Comparison of ENCODE assay signal across 27 cellular contexts in genomic region chr9:34998266-34998665, GRCh38. TPM values are rescaled to one million over a fixed set of nuclear protein-coding genes. Genes with fewer than 3 reads are reported as not detected.
A peak's percentile ranks its signal among the peaks of the same experiment; 100 is the strongest.
DNase-seq lines count a peak whose midpoint lies in the region; TF ChIP-seq lines count a peak whose summit lies in the region.
"Had no signal": no experiment of that assay in that cellular context is flagged by ENCODE, and none has a peak within 500 bp of the region (broad histone marks: within the 10 kb centered on the region; RNA-seq: fewer than 3 reads in every experiment).

No MANE protein-coding gene starts in this region.

- H3K79me2 ChIP-seq in smooth muscle cell (ENCODE audit: low read depth), result no peaks in the 10 kb centered on the region
- H3K79me2 ChIP-seq: parathyroid adenoma had no signal

- H3K4me1 Mint-ChIP-seq in glutamatergic neuron (ENCODE audit: low read depth, unreplicated experiment), result peaks cover 20% of the 10 kb centered on the region
- H3K4me1 Mint-ChIP-seq: immature natural killer cell, natural killer cell had no signal

- H3K36me3 ChIP-seq in HUES48 (ENCODE audit: control insufficient read depth, insufficient read depth, low read length) (peaks cover 40% of the 10 kb centered on the region), smooth muscle cell (ENCODE audit: low read depth) (no peaks in the 10 kb centered on the region)
- H3K36me3 ChIP-seq: right lobe of liver had no signal

- H3K27me3 Mint-ChIP-seq in glutamatergic neuron (ENCODE audit: unreplicated experiment), result peaks cover 12% of the 10 kb centered on the region
- H3K27me3 Mint-ChIP-seq: activated CD8-positive, alpha-beta memory T cell treated with anti-CD3 and anti-CD28 coated beads, Interleukin-2, amount 10 ng/mL, durations not matched to agents 7 days and 5 days; activated naive CD8-positive, alpha-beta T cell had no signal

- 92% methylated on average over 3 of the region's 3 CpGs for WGBS in smooth muscle cell (ENCODE audit: low lambda C conversion rate)

- H3K9me3 Mint-ChIP-seq in glutamatergic neuron (ENCODE audit: unreplicated experiment), result peaks cover 7% of the 10 kb centered on the region
- H3K9me3 Mint-ChIP-seq: H9, immature natural killer cell, mesothelial cell of epicardium, natural killer cell had no signal

- peaks cover 27% of the 10 kb centered on the region for H3F3A ChIP-seq in smooth muscle cell (ENCODE audit: low read depth)

- H3K4me1 ChIP-seq in HUES48 (ENCODE audit: control insufficient read depth, insufficient read depth, low read length), result peaks cover 26% of the 10 kb centered on the region
- H3K4me1 ChIP-seq in smooth muscle cell (ENCODE audit: low read depth), result peaks cover 27% of the 10 kb centered on the region
- H3K4me1 ChIP-seq: parathyroid adenoma had no signal

- peak; percentile 0 for DNase-seq in GM03348 (ENCODE audit: low spot score)
- DNase-seq in glutamatergic neuron, result no peak
- no peak for DNase-seq in smooth muscle cell (lab: John Stamatoyannopoulos, UW; ENCODE audit: unreplicated experiment)
- DNase-seq in nucleus accumbens (lab: John Stamatoyannopoulos, UW), result no peak
- DNase-seq in hypothalamus (lab: John Stamatoyannopoulos, UW), result no peak
- DNase-seq in LoVo (ENCODE audit: low spot score), result no peak
- DNase-seq: activated CD4-positive, alpha-beta T cell treated with anti-CD3 and anti-CD28 coated beads for 48 hours; activated CD8-positive, alpha-beta memory T cell treated with anti-CD3 and anti-CD28 coated beads, Interleukin-2, amount 10 ng/mL, durations not matched to agents 7 days and 5 days; Calu3; H9; immature natural killer cell; natural killer cell; NCI-H187; NCI-H774; RPMI8226; stimulated activated CD4-positive, alpha-beta T cell treated with anti-CD3 and anti-CD28 coated beads, Interleukin-15, amount 100 ng/mL, for 24 hours; T-helper 2 cell had no signal

- H4K20me1 ChIP-seq in smooth muscle cell (ENCODE audit: low read depth), result peaks cover 9% of the 10 kb centered on the region

- peak overlapping the region; percentile 12 for H3K27ac Mint-ChIP-seq in glutamatergic neuron (ENCODE audit: unreplicated experiment)
- H3K27ac Mint-ChIP-seq: activated CD8-positive, alpha-beta memory T cell treated with anti-CD3 and anti-CD28 coated beads, Interleukin-2, amount 10 ng/mL, durations not matched to agents 7 days and 5 days; activated naive CD8-positive, alpha-beta T cell; immature natural killer cell; mesothelial cell of epicardium; natural killer cell had no signal

- H3K9ac ChIP-seq in HUES48 (ENCODE audit: low read depth, low read length), result no peak overlapping the region
- no peak overlapping the region for H3K9ac ChIP-seq in smooth muscle cell (ENCODE audit: low read depth)
- H3K9ac ChIP-seq: KMS-11, parathyroid adenoma, SK-N-SH had no signal

- no peaks in the 10 kb centered on the region for H3K27me3 ChIP-seq in HUES48 (ENCODE audit: control insufficient read depth, insufficient read depth, low read length)
- no peaks in the 10 kb centered on the region for H3K27me3 ChIP-seq in smooth muscle cell (ENCODE audit: low read depth)
- H3K27me3 ChIP-seq: right lobe of liver had no signal

- TF ChIP-seq CTCF in glutamatergic neuron (IDR thresholded peaks at IDR 0.05; ENCODE audit: partially characterized antibody, unreplicated experiment), result no peak
- no peak for TF ChIP-seq CTCF in smooth muscle cell (IDR thresholded peaks at IDR 0.05; ENCODE audit: borderline replicate concordance, insufficient read depth, poor library complexity, severe bottlenecking)

- H2AFZ ChIP-seq in smooth muscle cell (ENCODE audit: low read depth), result no peak overlapping the region
- H2AFZ ChIP-seq: parathyroid adenoma had no signal

- peaks cover 6% of the 10 kb centered on the region for H3K36me3 Mint-ChIP-seq in glutamatergic neuron (ENCODE audit: unreplicated experiment)
- H3K36me3 Mint-ChIP-seq: activated CD8-positive, alpha-beta memory T cell treated with anti-CD3 and anti-CD28 coated beads, Interleukin-2, amount 10 ng/mL, durations not matched to agents 7 days and 5 days; immature natural killer cell; natural killer cell had no signal

- H3K9me3 ChIP-seq in HUES48 (ENCODE audit: control insufficient read depth, insufficient read depth, low read length), result no peaks in the 10 kb centered on the region
- H3K9me3 ChIP-seq in smooth muscle cell (replicated peaks; ENCODE audit: low read depth), result no peaks in the 10 kb centered on the region
- H3K9me3 ChIP-seq: right lobe of liver, SK-N-SH had no signal

- H3K4me2 ChIP-seq in smooth muscle cell, result no peak overlapping the region
- H3K4me2 ChIP-seq: KMS-11, SK-N-SH had no signal

- no peak overlapping the region for H3K4me3 ChIP-seq in HUES48 (ENCODE audit: low read depth, low read length)
- no peak overlapping the region for H3K4me3 ChIP-seq in smooth muscle cell
- H3K4me3 ChIP-seq: right lobe of liver had no signal

- no peak overlapping the region for H3K4me3 Mint-ChIP-seq in glutamatergic neuron (ENCODE audit: unreplicated experiment)
- H3K4me3 Mint-ChIP-seq: activated CD8-positive, alpha-beta memory T cell treated with anti-CD3 and anti-CD28 coated beads, Interleukin-2, amount 10 ng/mL, durations not matched to agents 7 days and 5 days; activated naive CD8-positive, alpha-beta T cell; H9; immature natural killer cell; mesothelial cell of epicardium; natural killer cell had no signal

- H3K27ac ChIP-seq in HUES48 (ENCODE audit: low read depth, low read length) (peak overlapping the region; percentile 50), smooth muscle cell (ENCODE audit: low read depth) (peak overlapping the region; percentile 100)
- H3K27ac ChIP-seq: C4-2B, KMS-11, parathyroid adenoma had no signal

RNA-seq across cellular contexts. Expression of gene DNAJB5, which starts 8.7 kb away (rescaled TPM):
- total RNA-seq in glutamatergic neuron (ENCODE audit: unreplicated experiment) (137 TPM), smooth muscle cell (26.8 and 29.6 TPM in 2 replicates)
- polyA plus RNA-seq in smooth muscle cell, result 28.4 and 30.5 TPM in 2 replicates

RNA-seq across cellular contexts. Expression of gene PHF24, which starts 40.2 kb away (rescaled TPM):
- total RNA-seq in glutamatergic neuron (ENCODE audit: unreplicated experiment) (3.1 TPM), smooth muscle cell (0.22 and 0.49 TPM in 2 replicates)
- 0.07 and 0.90 TPM in 2 replicates for polyA plus RNA-seq in smooth muscle cell
- total RNA-seq: activated CD8-positive, alpha-beta memory T cell treated with anti-CD3 and anti-CD28 coated beads, Interleukin-2, amount 10 ng/mL, durations not matched to agents 7 days and 5 days; Calu3; left lobe of liver; natural killer cell had no signal
- polyA plus RNA-seq: AG04450, immature natural killer cell, SK-N-SH had no signal
